Comparison of ENCODE assay signal across 19 cellular contexts in genomic region chrX:10001496-10001895, GRCh38. TPM values are rescaled to one million over a fixed set of nuclear protein-coding genes. Genes with fewer than 3 reads are reported as not detected.
"Had no signal": no experiment of that assay in that cellular context is flagged by ENCODE, and none has a peak within 500 bp of the region (broad histone marks: within the 10 kb centered on the region; RNA-seq: fewer than 3 reads in every experiment).

No MANE protein-coding gene starts in this region.

- H3K27me3 ChIP-seq: foreskin keratinocyte, hepatocyte, neutrophil, right lobe of liver, suprapubic skin, thyroid gland had no signal

- H3K9me3 Mint-ChIP-seq: naive thymus-derived CD4-positive, alpha-beta T cell; stimulated activated effector memory CD8-positive, alpha-beta T cell treated with anti-CD3 and anti-CD28 coated beads, Interleukin-12 subunit alpha, Interleukin-12 subunit beta, amount 100 ng/mL, for 72 hours; type B pancreatic cell had no signal

- H3K36me3 Mint-ChIP-seq: stimulated activated effector memory CD8-positive, alpha-beta T cell treated with anti-CD3 and anti-CD28 coated beads, Interleukin-12 subunit alpha, Interleukin-12 subunit beta, amount 100 ng/mL, for 72 hours; type B pancreatic cell had no signal

- H3K27me3 Mint-ChIP-seq: naive thymus-derived CD4-positive, alpha-beta T cell; type B pancreatic cell had no signal

- H3K4me1 ChIP-seq: foreskin keratinocyte, psoas muscle, right lobe of liver, suprapubic skin, thyroid gland had no signal

- H3K36me3 ChIP-seq: neutrophil, right lobe of liver, suprapubic skin, thyroid gland had no signal

- H3K9me3 ChIP-seq: neutrophil, psoas muscle, right lobe of liver, suprapubic skin, thyroid gland had no signal

- H3K27ac Mint-ChIP-seq: naive thymus-derived CD4-positive, alpha-beta T cell; stimulated activated effector memory CD8-positive, alpha-beta T cell treated with anti-CD3 and anti-CD28 coated beads, Interleukin-12 subunit alpha, Interleukin-12 subunit beta, amount 100 ng/mL, for 72 hours; type B pancreatic cell had no signal

- DNase-seq: foreskin keratinocyte; left colon; mammary epithelial cell; naive thymus-derived CD4-positive, alpha-beta T cell; psoas muscle; retina; right lobe of liver; stimulated activated CD4-positive, alpha-beta T cell treated with anti-CD3 and anti-CD28 coated beads, Interleukin-4, amount 100 ng/mL, for 1 hour; stimulated activated CD8-positive, alpha-beta memory T cell treated with anti-CD3 and anti-CD28 coated beads, Interleukin-4, amount 100 ng/mL, for 48 hours; stimulated activated naive CD8-positive, alpha-beta T cell treated with anti-CD3 and anti-CD28 coated beads, Interleukin-15, Interleukin-2, amounts not matched to agents 100 U/mL and 50 U/mL, for 24 hours; thyroid gland had no signal

- ATAC-seq: foreskin keratinocyte; left colon; naive thymus-derived CD4-positive, alpha-beta T cell; psoas muscle; right lobe of liver; stimulated activated effector memory CD8-positive, alpha-beta T cell treated with anti-CD3 and anti-CD28 coated beads, Interleukin-12 subunit alpha, Interleukin-12 subunit beta, amount 100 ng/mL, for 72 hours; stimulated activated naive CD8-positive, alpha-beta T cell treated with anti-CD3 and anti-CD28 coated beads, Interleukin-15, Interleukin-2, amounts not matched to agents 100 U/mL and 50 U/mL, for 24 hours had no signal

- H3K4me3 Mint-ChIP-seq: naive thymus-derived CD4-positive, alpha-beta T cell; stimulated activated effector memory CD8-positive, alpha-beta T cell treated with anti-CD3 and anti-CD28 coated beads, Interleukin-12 subunit alpha, Interleukin-12 subunit beta, amount 100 ng/mL, for 72 hours; type B pancreatic cell had no signal

- H3K4me3 ChIP-seq: hepatocyte, psoas muscle, right lobe of liver, suprapubic skin, thyroid gland had no signal

RNA-seq across cellular contexts. Expression of gene CLDN34, which starts 34.3 kb away (rescaled TPM):
- total RNA-seq: foreskin keratinocyte; hepatocyte; kidney epithelial cell; mesenteric fat pad; mononuclear cell; naive thymus-derived CD4-positive, alpha-beta T cell; psoas muscle had no signal
